Comparison of ENCODE assay signal across 31 cellular contexts in genomic region chr2:137893145-137893544, GRCh38.
"Had no signal": no experiment of that assay in that cellular context is flagged by ENCODE, and none has a peak within 500 bp of the region (broad histone marks: within the 10 kb centered on the region; RNA-seq: fewer than 3 reads in every experiment).

No MANE protein-coding gene starts in this region.

- H3K27ac ChIP-seq: neutrophil, pancreas, prostate gland, skin epidermis, thoracic aorta had no signal

- H3K4me3 ChIP-seq: pancreas, prostate gland, skin epidermis, thoracic aorta had no signal

- H3K4me3 Mint-ChIP-seq: activated CD4-positive, alpha-beta memory T cell treated with anti-CD3 and anti-CD28 coated beads, Interleukin-2, amount 10 ng/mL, durations not matched to agents 7 days and 5 days; activated CD4-positive, alpha-beta T cell treated with anti-CD3 and anti-CD28 coated beads, Interleukin-2, amount 10 ng/mL, durations not matched to agents 7 days and 5 days; activated naive CD4-positive, alpha-beta T cell treated with anti-CD3 and anti-CD28 coated beads, Interleukin-2, amount 10 ng/mL, durations not matched to agents 7 days and 5 days; activated T-cell treated with anti-CD3 and anti-CD28 coated beads, Interleukin-2, amount 50 U/mL, for 24 hours; effector memory CD8-positive, alpha-beta T cell; immature natural killer cell; mesothelial cell of epicardium; naive B cell; nephron progenitor cell; stimulated activated naive CD8-positive, alpha-beta T cell treated with anti-CD3 and anti-CD28 coated beads, Interleukin-15, Interleukin-2, amounts not matched to agents 100 ng/mL and 50 ng/mL, for 24 hours; WTC11 had no signal

- H3K36me3 ChIP-seq: neutrophil, pancreas, prostate gland, thoracic aorta had no signal

- H3K36me3 Mint-ChIP-seq: activated naive CD4-positive, alpha-beta T cell treated with anti-CD3 and anti-CD28 coated beads, Interleukin-2, amount 10 ng/mL, durations not matched to agents 7 days and 5 days; immature natural killer cell; mesothelial cell of epicardium; naive B cell; WTC11 had no signal

- H3K4me1 Mint-ChIP-seq: activated CD4-positive, alpha-beta memory T cell treated with anti-CD3 and anti-CD28 coated beads, Interleukin-2, amount 10 ng/mL, durations not matched to agents 7 days and 5 days; activated CD4-positive, alpha-beta T cell treated with anti-CD3 and anti-CD28 coated beads, Interleukin-2, amount 10 ng/mL, durations not matched to agents 7 days and 5 days; activated naive CD4-positive, alpha-beta T cell treated with anti-CD3 and anti-CD28 coated beads, Interleukin-2, amount 10 ng/mL, durations not matched to agents 7 days and 5 days; immature natural killer cell; naive B cell had no signal

- H3K9me3 Mint-ChIP-seq: activated CD4-positive, alpha-beta memory T cell treated with anti-CD3 and anti-CD28 coated beads, Interleukin-2, amount 10 ng/mL, durations not matched to agents 7 days and 5 days; activated CD4-positive, alpha-beta T cell treated with anti-CD3 and anti-CD28 coated beads, Interleukin-2, amount 10 ng/mL, durations not matched to agents 7 days and 5 days; activated naive CD4-positive, alpha-beta T cell treated with anti-CD3 and anti-CD28 coated beads, Interleukin-2, amount 10 ng/mL, durations not matched to agents 7 days and 5 days; activated T-cell treated with anti-CD3 and anti-CD28 coated beads, Interleukin-2, amount 50 U/mL, for 24 hours; mesothelial cell of epicardium; naive B cell; nephron progenitor cell; stimulated activated naive CD8-positive, alpha-beta T cell treated with anti-CD3 and anti-CD28 coated beads, Interleukin-15, Interleukin-2, amounts not matched to agents 100 ng/mL and 50 ng/mL, for 24 hours; WTC11 had no signal

- H3K27me3 ChIP-seq: neutrophil, pancreas had no signal

- H3K27ac Mint-ChIP-seq: activated CD4-positive, alpha-beta memory T cell treated with anti-CD3 and anti-CD28 coated beads, Interleukin-2, amount 10 ng/mL, durations not matched to agents 7 days and 5 days; activated CD4-positive, alpha-beta T cell treated with anti-CD3 and anti-CD28 coated beads, Interleukin-2, amount 10 ng/mL, durations not matched to agents 7 days and 5 days; activated naive CD4-positive, alpha-beta T cell treated with anti-CD3 and anti-CD28 coated beads, Interleukin-2, amount 10 ng/mL, durations not matched to agents 7 days and 5 days; activated T-cell treated with anti-CD3 and anti-CD28 coated beads, Interleukin-2, amount 50 U/mL, for 24 hours; effector memory CD8-positive, alpha-beta T cell; immature natural killer cell; mesothelial cell of epicardium; naive B cell; nephron progenitor cell; stimulated activated naive CD8-positive, alpha-beta T cell treated with anti-CD3 and anti-CD28 coated beads, Interleukin-15, Interleukin-2, amounts not matched to agents 100 ng/mL and 50 ng/mL, for 24 hours; WTC11 had no signal

- ATAC-seq: effector memory CD8-positive, alpha-beta T cell; left colon; pancreas; sciatic nerve; WTC11 had no signal

- H3K27me3 Mint-ChIP-seq: activated CD4-positive, alpha-beta memory T cell treated with anti-CD3 and anti-CD28 coated beads, Interleukin-2, amount 10 ng/mL, durations not matched to agents 7 days and 5 days; activated CD4-positive, alpha-beta T cell treated with anti-CD3 and anti-CD28 coated beads, Interleukin-2, amount 10 ng/mL, durations not matched to agents 7 days and 5 days; activated T-cell treated with anti-CD3 and anti-CD28 coated beads, Interleukin-2, amount 50 U/mL, for 24 hours; effector memory CD8-positive, alpha-beta T cell had no signal

- DNase-seq: activated CD4-positive, alpha-beta memory T cell treated with anti-CD3 and anti-CD28 coated beads, Interleukin-2, amount 10 ng/mL, durations not matched to agents 7 days and 5 days; activated CD4-positive, alpha-beta T cell treated with anti-CD3 and anti-CD28 coated beads for 1 hour; activated CD4-positive, alpha-beta T cell treated with anti-CD3 and anti-CD28 coated beads, Interleukin-2, amount 10 ng/mL, durations not matched to agents 7 days and 5 days; activated CD8-positive, alpha-beta memory T cell treated with anti-CD3 and anti-CD28 coated beads, Interleukin-2, amount 50 U/mL, for 48 hours; activated gamma-delta T cell; activated naive CD4-positive, alpha-beta T cell treated with anti-CD3 and anti-CD28 coated beads, Interleukin-2, amount 10 ng/mL, durations not matched to agents 7 days and 5 days; activated T-cell treated with anti-CD3 and anti-CD28 coated beads, Interleukin-2, amount 50 U/mL, for 24 hours; amniotic stem cell; caudate nucleus; cortex of kidney; effector memory CD8-positive, alpha-beta T cell; head of caudate nucleus; hypothalamus; immature natural killer cell; kidney; left colon; naive B cell; nephron progenitor cell; pancreas; retina; stimulated activated CD4-positive, alpha-beta T cell treated with anti-CD3 and anti-CD28 coated beads, Interleukin-12 subunit alpha, Interleukin-12 subunit beta, amount 100 ng/mL, for 4 hours; stimulated activated CD4-positive, alpha-beta T cell treated with anti-CD3 and anti-CD28 coated beads, Interleukin-4, amount 100 ng/mL, for 1 hour; trophoblast cell had no signal

- H3K4me1 ChIP-seq: pancreas, prostate gland had no signal
